Comparison of ENCODE assay signal across 22 cellular contexts in the genomic region with DNA sequence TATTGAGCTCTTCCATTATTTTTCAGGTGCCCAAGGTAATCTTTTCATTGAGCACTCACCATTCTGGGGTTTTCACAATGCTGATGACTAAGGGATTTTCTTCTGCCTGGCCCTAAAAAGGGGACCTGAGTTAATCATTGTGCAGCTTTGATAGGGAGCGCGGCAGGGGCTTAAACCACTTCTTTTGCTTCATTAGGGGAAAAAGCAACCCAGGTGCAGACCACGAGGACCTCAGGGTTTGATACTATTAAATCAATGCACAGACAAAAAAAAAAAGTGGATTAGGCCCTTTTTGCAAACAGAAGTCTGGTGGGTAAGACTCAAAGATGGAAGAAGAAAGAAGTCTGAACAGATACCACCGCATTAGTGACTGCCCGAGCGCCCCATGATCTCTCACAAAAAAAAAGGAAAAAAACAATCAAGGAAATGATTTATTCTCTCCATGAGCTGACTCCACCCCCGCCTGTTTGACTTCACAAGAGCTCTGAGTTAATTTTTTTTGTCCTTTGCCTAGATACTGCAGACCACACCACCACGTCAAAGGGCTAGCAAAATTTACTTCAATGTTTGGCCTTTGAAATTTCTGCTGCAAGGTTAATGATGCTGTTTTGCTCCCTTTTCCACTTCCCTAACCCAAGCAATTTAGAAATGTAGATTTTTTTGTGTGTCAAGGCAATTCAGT.
DNase-seq lines count a peak whose midpoint lies in the region; ATAC-seq and TF ChIP-seq lines count a peak whose summit lies in the region.
"Had no signal": no experiment of that assay in that cellular context is flagged by ENCODE, and none has a peak within 500 bp of the region (broad histone marks: within the 10 kb centered on the region; RNA-seq: fewer than 3 reads in every experiment).

No MANE protein-coding gene starts in this region.

- ATAC-seq in GM18909 (IDR thresholded peaks at IDR 0.05; ENCODE audit: poor library complexity, unreplicated experiment): no peak

- CTCF ChIA-PET in activated naive CD4-positive, alpha-beta T cell treated with anti-CD3 and anti-CD28 coated beads, Interleukin-2, amount 10 ng/mL, durations not matched to agents 7 days and 5 days (lab: Charles Lee): interaction anchor here (0.6 kb wide), 1 partner anchor 9 kb away, joined by 4 read pairs; no protein-coding TSS in a partner anchor
- CTCF ChIA-PET in PC-9 (lab: Charles Lee): no interaction called here

- POLR2A ChIA-PET in PC-9 (lab: Charles Lee; ENCODE audit: unreplicated experiment): no interaction called here

- TF ChIP-seq CTCF in neural progenitor cell (IDR thresholded peaks at IDR 0.05) (no peak), PC-9 (conservative IDR thresholded peaks at IDR 0.05) (no peak)

- H3K36me3 Mint-ChIP-seq in activated naive CD4-positive, alpha-beta T cell treated with anti-CD3 and anti-CD28 coated beads, Interleukin-2, amount 10 ng/mL, durations not matched to agents 7 days and 5 days: no peaks in the 10 kb centered on the region
- no peaks in the 10 kb centered on the region for H3K36me3 Mint-ChIP-seq in activated naive CD8-positive, alpha-beta T cell treated with anti-CD3 and anti-CD28 coated beads for 36 hours
- H3K36me3 Mint-ChIP-seq in neural progenitor cell: no peaks in the 10 kb centered on the region
- H3K36me3 Mint-ChIP-seq: CD8-positive, alpha-beta memory T cell had no signal

- no peaks in the 10 kb centered on the region for H4K20me1 ChIP-seq in neural progenitor cell (ENCODE audit: low read depth)
- H4K20me1 ChIP-seq in PC-9 (ENCODE audit: insufficient read depth): no peaks in the 10 kb centered on the region

- no TSS peak for BruUV-seq in PC-9 (replicated peaks; lab: Mats Ljungman, UMichigan)

- no peak overlapping the region for H3K4me3 ChIP-seq in neural progenitor cell
- H3K4me3 ChIP-seq in PC-9: no peak overlapping the region

- H3K4me2 ChIP-seq in neural progenitor cell: peak overlapping the region; percentile 44
- no peak overlapping the region for H3K4me2 ChIP-seq in PC-9
- H3K4me2 ChIP-seq: SK-N-SH had no signal

- no peaks in the 10 kb centered on the region for H3K9me3 ChIP-seq in neural progenitor cell (ENCODE audit: low read depth)
- no peaks in the 10 kb centered on the region for H3K9me3 ChIP-seq in PC-9 (ENCODE audit: insufficient read depth, low read depth)
- H3K9me3 ChIP-seq: SK-N-SH had no signal

- H3K36me3 ChIP-seq in neural progenitor cell (no peaks in the 10 kb centered on the region), PC-9 (ENCODE audit: low read depth) (no peaks in the 10 kb centered on the region)

- H2AFZ ChIP-seq in neural progenitor cell (replicated peaks): no peak overlapping the region
- no peak overlapping the region for H2AFZ ChIP-seq in PC-9

- no peaks in the 10 kb centered on the region for H3K9me3 Mint-ChIP-seq in activated naive CD4-positive, alpha-beta T cell treated with anti-CD3 and anti-CD28 coated beads, Interleukin-2, amount 10 ng/mL, durations not matched to agents 7 days and 5 days
- H3K9me3 Mint-ChIP-seq in activated naive CD8-positive, alpha-beta T cell treated with anti-CD3 and anti-CD28 coated beads for 36 hours: no peaks in the 10 kb centered on the region
- no peaks in the 10 kb centered on the region for H3K9me3 Mint-ChIP-seq in neural progenitor cell
- H3K9me3 Mint-ChIP-seq: CD8-positive, alpha-beta memory T cell had no signal

- no peaks in the 10 kb centered on the region; the same call in 1 of the 2 replicates for H3K9me2 ChIP-seq in PC-9 (ENCODE audit: insufficient read depth)
- H3K9me2 ChIP-seq: SK-N-SH had no signal

- H3K4me1 Mint-ChIP-seq in activated naive CD4-positive, alpha-beta T cell treated with anti-CD3 and anti-CD28 coated beads, Interleukin-2, amount 10 ng/mL, durations not matched to agents 7 days and 5 days: peaks cover 26% of the 10 kb centered on the region
- peaks cover 32% of the 10 kb centered on the region for H3K4me1 Mint-ChIP-seq in activated naive CD8-positive, alpha-beta T cell treated with anti-CD3 and anti-CD28 coated beads for 36 hours
- peaks cover 24% of the 10 kb centered on the region for H3K4me1 Mint-ChIP-seq in neural progenitor cell

- intact Hi-C loops in PC-9 (cut with micrococcal nuclease; ENCODE audit: unreplicated experiment): no loop called here

- H3K27me3 ChIP-seq in neural progenitor cell: peaks cover 34% of the 10 kb centered on the region
- H3K27me3 ChIP-seq in PC-9 (ENCODE audit: insufficient read depth, low read depth): peaks cover 21% of the 10 kb centered on the region

- no peaks in the 10 kb centered on the region for H3K79me2 ChIP-seq in neural progenitor cell (ENCODE audit: low read depth)
- H3K79me2 ChIP-seq in PC-9 (ENCODE audit: low read depth): no peaks in the 10 kb centered on the region

- H3K4me1 ChIP-seq in neural progenitor cell (peaks cover 35% of the 10 kb centered on the region), PC-9 (replicated peaks; ENCODE audit: insufficient read depth) (no peaks in the 10 kb centered on the region)

- no peak overlapping the region for H3K27ac ChIP-seq in neural progenitor cell
- H3K27ac ChIP-seq in PC-9: no peak overlapping the region

- peaks cover 8% of the 10 kb centered on the region for H3K27me3 Mint-ChIP-seq in activated naive CD4-positive, alpha-beta T cell treated with anti-CD3 and anti-CD28 coated beads, Interleukin-2, amount 10 ng/mL, durations not matched to agents 7 days and 5 days
- no peaks in the 10 kb centered on the region for H3K27me3 Mint-ChIP-seq in activated naive CD8-positive, alpha-beta T cell treated with anti-CD3 and anti-CD28 coated beads for 36 hours
- peaks cover 3% of the 10 kb centered on the region for H3K27me3 Mint-ChIP-seq in neural progenitor cell (ENCODE audit: insufficient read depth, low read depth)

- peaks cover 26% of the 10 kb centered on the region for H3F3A ChIP-seq in neural progenitor cell (ENCODE audit: low read depth)
- H3F3A ChIP-seq in PC-9 (ENCODE audit: insufficient read depth, low read depth): no peaks in the 10 kb centered on the region

- DNase-seq in activated naive CD4-positive, alpha-beta T cell treated with anti-CD3 and anti-CD28 coated beads, Interleukin-2, amount 10 ng/mL, durations not matched to agents 7 days and 5 days: peak; percentile 21
- no peak for DNase-seq in activated naive CD4-positive, alpha-beta T cell (lab: John Stamatoyannopoulos, UW)
- DNase-seq in activated naive CD8-positive, alpha-beta T cell treated with anti-CD3 and anti-CD28 coated beads for 36 hours: peak; percentile 3
- DNase-seq in neural progenitor cell (ENCODE audit: low spot score): peak; percentile 58
- DNase-seq in PC-9: no peak
- DNase-seq in stimulated activated CD4-positive, alpha-beta T cell treated with anti-CD3 and anti-CD28 coated beads, Interleukin-4, amount 100 ng/mL, for 1 hour: no peak
- DNase-seq: 8988T, AML-193, C1 segment of cervical spinal cord, Calu3, GDM1, IMR-90, Karpas-422, NCI-H187, NCI-H2107, NCI-H2227 treated with DMSO at 0.1 percent for 48 hours, NCI-H510A, NCI-H748 treated with DMSO at 0.1 percent for 48 hours, SIG-M5, SK-N-SH had no signal

- no peak overlapping the region for H3K4me3 Mint-ChIP-seq in activated naive CD4-positive, alpha-beta T cell treated with anti-CD3 and anti-CD28 coated beads, Interleukin-2, amount 10 ng/mL, durations not matched to agents 7 days and 5 days
- H3K4me3 Mint-ChIP-seq in activated naive CD8-positive, alpha-beta T cell treated with anti-CD3 and anti-CD28 coated beads for 36 hours: no peak overlapping the region
- no peak overlapping the region for H3K4me3 Mint-ChIP-seq in neural progenitor cell
- H3K4me3 Mint-ChIP-seq: CD8-positive, alpha-beta memory T cell had no signal

- H3K9ac ChIP-seq in neural progenitor cell: no peak overlapping the region
- H3K9ac ChIP-seq: SK-N-SH had no signal

- no peak overlapping the region for H3K27ac Mint-ChIP-seq in activated naive CD4-positive, alpha-beta T cell treated with anti-CD3 and anti-CD28 coated beads, Interleukin-2, amount 10 ng/mL, durations not matched to agents 7 days and 5 days
- H3K27ac Mint-ChIP-seq in activated naive CD8-positive, alpha-beta T cell treated with anti-CD3 and anti-CD28 coated beads for 36 hours: peak overlapping the region; percentile 3
- no peak overlapping the region for H3K27ac Mint-ChIP-seq in neural progenitor cell
- H3K27ac Mint-ChIP-seq: CD8-positive, alpha-beta memory T cell had no signal

Comparison
In these comparisons a context has a peak if more than half of its experiments do, and no peak if none do; other contexts are left out.
1. DNase-seq: peak in activated naive CD4-positive, alpha-beta T cell treated with anti-CD3 and anti-CD28 coated beads, Interleukin-2, amount 10 ng/mL, durations not matched to agents 7 days and 5 days (single experiment), activated naive CD8-positive, alpha-beta T cell treated with anti-CD3 and anti-CD28 coated beads for 36 hours (single experiment) and neural progenitor cell (single experiment); none in activated naive CD4-positive, alpha-beta T cell (0 of 4), PC-9 (0 of 2) and stimulated activated CD4-positive, alpha-beta T cell treated with anti-CD3 and anti-CD28 coated beads, Interleukin-4, amount 100 ng/mL, for 1 hour (single experiment).